8 cellular contexts compared by ENCODE assay signal in the genomic region with DNA sequence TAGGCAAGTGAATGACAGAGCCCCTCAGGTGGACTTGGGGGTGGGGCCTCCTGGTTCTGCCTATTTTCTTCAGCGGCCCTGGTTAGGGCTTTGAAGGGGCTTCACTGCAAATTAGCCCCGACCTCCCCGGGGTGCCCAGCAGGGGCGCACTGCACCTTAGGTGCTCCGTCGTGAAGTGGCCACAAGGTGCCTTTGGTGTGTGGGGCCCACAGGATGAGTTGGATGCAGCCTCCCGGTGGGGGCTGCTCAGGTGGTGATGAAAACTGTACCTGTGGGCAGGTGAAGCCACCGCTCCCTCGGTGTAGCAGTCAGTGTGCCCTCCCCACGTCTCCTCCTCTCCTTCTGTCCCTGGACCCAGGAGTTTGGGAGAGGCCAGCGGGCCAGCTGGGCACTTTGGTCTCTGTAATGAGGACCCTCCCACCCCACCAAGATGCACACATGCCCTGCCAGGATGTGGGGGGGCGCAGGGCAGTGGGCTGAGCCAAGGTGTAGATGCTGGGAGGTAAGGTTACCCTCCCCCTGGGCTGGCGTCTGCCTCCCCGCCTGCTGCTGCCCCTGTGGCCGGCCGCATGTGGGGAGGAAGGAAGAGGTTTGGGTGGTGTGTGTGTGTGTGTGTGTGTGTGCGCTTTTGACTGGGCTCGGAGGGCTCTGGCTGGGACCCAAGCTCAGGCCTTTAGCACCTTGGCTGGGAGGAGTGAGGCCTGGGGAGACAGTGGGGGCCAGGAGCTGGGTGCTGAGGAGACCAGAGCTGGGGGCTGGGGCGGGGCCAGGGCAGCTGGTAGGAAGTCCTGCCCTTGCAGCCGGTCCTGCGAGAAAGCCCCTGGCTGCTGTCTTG. TPM values are rescaled to one million over a fixed set of nuclear protein-coding genes. Genes with fewer than 3 reads are reported as not detected.
DNase-seq lines count a peak whose midpoint lies in the region; ATAC-seq and TF ChIP-seq lines count a peak whose summit lies in the region.

No MANE protein-coding gene starts in this region.

- no peak overlapping the region for H3K4me3 Mint-ChIP-seq in activated T-helper 2 cell treated with anti-CD3 and anti-CD28 coated beads, Interferon-gamma antibody, Interleukin-2, Interleukin-4, amounts not matched to agents 10 μg/mL and 5 μg/mL and 100 μg/mL, durations not matched to agents 14 hours and 24 hours and 36 hours (ENCODE audit: low read depth)

- ATAC-seq in upper lobe of left lung (ENCODE audit: low FRiP score in 2 of 2) (peak in 1 of 2 donors; percentile 4), GM19035 (IDR thresholded peaks at IDR 0.05; ENCODE audit: unreplicated experiment) (no peak), GM18873 (IDR thresholded peaks at IDR 0.05; ENCODE audit: low FRiP score, unreplicated experiment) (no peak)

- no peak for TF ChIP-seq POLR2A in upper lobe of left lung (IDR thresholded peaks at IDR 0.05)

- H3K4me1 ChIP-seq in hepatocyte (ENCODE audit: insufficient read depth) (peaks cover 60% of the 10 kb centered on the region), upper lobe of left lung (peaks cover 90 to 98% (median 97%) of the 10 kb centered on the region in 4 donors)

- no peak for TF ChIP-seq EP300 in upper lobe of left lung (IDR thresholded peaks at IDR 0.05)

- TF ChIP-seq CTCF in AG04450 (IDR thresholded peaks at IDR 0.05; ENCODE audit: low read depth, low read length) (peak; percentile 22; the same call in 1 of the 2 replicates), hepatocyte (IDR thresholded peaks at IDR 0.05; ENCODE audit: poor library complexity) (peak; percentile 29), upper lobe of left lung (IDR thresholded peaks at IDR 0.05) (peak; percentile 5 to 66 (median 33))

- DNase-seq in AG04450 (ENCODE audit: low read depth, low spot score): no peak
- DNase-seq in KBM-7: peak; percentile 81
- DNase-seq in activated T-helper 2 cell treated with anti-CD3 and anti-CD28 coated beads, Interferon-gamma antibody, Interleukin-2, Interleukin-4, amounts not matched to agents 10 μg/mL and 5 μg/mL and 100 μg/mL, durations not matched to agents 14 hours and 24 hours and 36 hours (ENCODE audit: low spot score): peak; percentile 32
- peak; percentile 36 for DNase-seq in hepatocyte (ENCODE audit: low spot score)
- peak in 1 of 2 donors; percentile 56 for DNase-seq in upper lobe of left lung
- DNase-seq in NCI-H1694 (lab: John Stamatoyannopoulos, UW): no peak

- CTCF ChIA-PET in AG04450 (lab: Charles Lee): no interaction called here

- H3K27me3 ChIP-seq in AG04450 (ENCODE audit: control insufficient read depth, insufficient read depth, low read length): no peaks in the 10 kb centered on the region
- H3K27me3 ChIP-seq in hepatocyte: no peaks in the 10 kb centered on the region
- H3K27me3 ChIP-seq in upper lobe of left lung: no peaks in the 10 kb centered on the region

- no peaks in the 10 kb centered on the region for H3K27me3 Mint-ChIP-seq in activated T-helper 2 cell treated with anti-CD3 and anti-CD28 coated beads, Interferon-gamma antibody, Interleukin-2, Interleukin-4, amounts not matched to agents 10 μg/mL and 5 μg/mL and 100 μg/mL, durations not matched to agents 14 hours and 24 hours and 36 hours (ENCODE audit: low read depth)

- POLR2A ChIA-PET in AG04450 (lab: Yijun Ruan, JAX): no interaction called here

- no peaks in the 10 kb centered on the region for H3K36me3 Mint-ChIP-seq in activated T-helper 2 cell treated with anti-CD3 and anti-CD28 coated beads, Interferon-gamma antibody, Interleukin-2, Interleukin-4, amounts not matched to agents 10 μg/mL and 5 μg/mL and 100 μg/mL, durations not matched to agents 14 hours and 24 hours and 36 hours (ENCODE audit: low read depth)

- WGBS in hepatocyte (ENCODE audit: low lambda C conversion rate, missing lambda C conversion rate): 76% methylated on average over 18 of the region's 21 CpGs
- 33 to 47% methylated on average over 15 to 18 of the region's 21 CpGs for WGBS in upper lobe of left lung, 2 donors

- H2AFZ ChIP-seq in hepatocyte: no peak overlapping the region

- H3K9me3 ChIP-seq in AG04450 (ENCODE audit: control insufficient read depth, insufficient read depth, low read length) (no peaks in the 10 kb centered on the region; the same call in 1 of the 2 replicates), hepatocyte (ENCODE audit: low read depth) (no peaks in the 10 kb centered on the region), upper lobe of left lung (no peaks in the 10 kb centered on the region)

- peaks cover 9% of the 10 kb centered on the region for H3K4me1 Mint-ChIP-seq in activated T-helper 2 cell treated with anti-CD3 and anti-CD28 coated beads, Interferon-gamma antibody, Interleukin-2, Interleukin-4, amounts not matched to agents 10 μg/mL and 5 μg/mL and 100 μg/mL, durations not matched to agents 14 hours and 24 hours and 36 hours (ENCODE audit: low read depth)

- peaks cover 98% of the 10 kb centered on the region for H4K20me1 ChIP-seq in hepatocyte (ENCODE audit: insufficient read depth, poor library complexity, severe bottlenecking)

- in situ Hi-C loops in KBM-7 (cut with MboI; ENCODE audit: low pct_unique_long_range_greater_than_20kb, low sequenced_read_pairs): no loop called here

- H3K9me3 Mint-ChIP-seq in activated T-helper 2 cell treated with anti-CD3 and anti-CD28 coated beads, Interferon-gamma antibody, Interleukin-2, Interleukin-4, amounts not matched to agents 10 μg/mL and 5 μg/mL and 100 μg/mL, durations not matched to agents 14 hours and 24 hours and 36 hours: no peaks in the 10 kb centered on the region

- H3K27ac ChIP-seq in AG04450 (ENCODE audit: low read depth, low read length) (no peak overlapping the region), hepatocyte (peak overlapping the region; percentile 94), upper lobe of left lung (peak overlapping the region in 3 of 4 donors; percentile 28 to 94 (median 68))

- H3K27ac Mint-ChIP-seq in activated T-helper 2 cell treated with anti-CD3 and anti-CD28 coated beads, Interferon-gamma antibody, Interleukin-2, Interleukin-4, amounts not matched to agents 10 μg/mL and 5 μg/mL and 100 μg/mL, durations not matched to agents 14 hours and 24 hours and 36 hours: no peak overlapping the region

- H3K9me2 ChIP-seq in hepatocyte (replicated peaks; ENCODE audit: insufficient read depth): no peaks in the 10 kb centered on the region

- H3K79me2 ChIP-seq in hepatocyte: peaks cover 100% of the 10 kb centered on the region

- intact Hi-C loops in activated T-helper 2 cell treated with anti-CD3 and anti-CD28 coated beads, Interferon-gamma antibody, Interleukin-2, Interleukin-4, amounts not matched to agents 10 μg/mL and 5 μg/mL and 100 μg/mL, durations not matched to agents 14 hours and 24 hours and 36 hours (cut with micrococcal nuclease): no loop called here

- H3K36me3 ChIP-seq in hepatocyte (replicated peaks; ENCODE audit: insufficient read depth, low read depth) (no peaks in the 10 kb centered on the region), upper lobe of left lung (no peaks in the 10 kb centered on the region)

- H3K4me2 ChIP-seq in hepatocyte: peak overlapping the region; percentile 65

- no peak overlapping the region for H3K4me3 ChIP-seq in AG04450 (ENCODE audit: low read depth, low read length)
- no peak overlapping the region for H3K4me3 ChIP-seq in hepatocyte
- no peak overlapping the region for H3K4me3 ChIP-seq in upper lobe of left lung

RNA-seq across cellular contexts. Expression of a gene that starts 55.6 kb away (rescaled TPM):
- polyA plus RNA-seq in AG04450 (2011; rRNA removed) (5.3 and 8.4 TPM in 2 replicates), hepatocyte (34.3 and 41.6 TPM in 2 replicates)
- polyA minus RNA-seq in AG04450 (2011; rRNA and poly(A)+ RNA removed): 7.2 and 9.7 TPM in 2 replicates
- total RNA-seq in activated T-helper 2 cell treated with anti-CD3 and anti-CD28 coated beads, Interferon-gamma antibody, Interleukin-2, Interleukin-4, amounts not matched to agents 10 μg/mL and 5 μg/mL and 100 μg/mL, durations not matched to agents 14 hours and 24 hours and 36 hours: 22.8 and 22.9 TPM in 2 replicates
- total RNA-seq in hepatocyte (32.5 and 35.9 TPM in 2 replicates), upper lobe of left lung (10 to 100 TPM; 43.8 to 92.7 (median 74.1) TPM)

Comparison
In these comparisons a context has a peak if more than half of its experiments do, and no peak if none do; other contexts are left out.
1. DNase-seq: peak in KBM-7 (single experiment), activated T-helper 2 cell treated with anti-CD3 and anti-CD28 coated beads, Interferon-gamma antibody, Interleukin-2, Interleukin-4, amounts not matched to agents 10 μg/mL and 5 μg/mL and 100 μg/mL, durations not matched to agents 14 hours and 24 hours and 36 hours (single experiment) and hepatocyte (single experiment); none in AG04450 (single experiment) and NCI-H1694 (single experiment).
2. Peak in every context shown above with its lines, with median percentiles within 50 percentile points of each other: CTCF ChIP-seq.